In the genomic region with DNA sequence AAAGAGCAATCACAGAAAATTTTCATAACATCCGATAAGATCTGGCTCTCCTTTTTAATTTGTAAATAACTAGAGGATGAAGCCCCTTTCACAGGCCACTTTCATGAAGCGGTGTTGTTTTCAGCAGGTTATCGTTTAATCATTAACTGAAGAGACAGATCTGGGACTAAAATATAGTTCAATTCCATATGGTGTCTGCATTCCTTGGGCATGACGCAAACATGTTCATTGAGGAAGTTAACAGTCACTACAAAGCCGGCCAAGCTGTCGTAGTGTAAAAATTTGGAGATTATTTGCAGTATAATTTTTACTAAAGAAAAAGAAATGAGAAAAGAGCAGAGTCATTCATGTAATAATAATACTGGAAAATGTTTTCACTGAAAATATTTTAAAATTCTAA, we compare ENCODE assay signal across 16 cellular contexts.
DNase-seq lines count a peak whose midpoint lies in the region; ATAC-seq, FAIRE-seq and TF ChIP-seq lines count a peak whose summit lies in the region.
"Had no signal": no experiment of that assay in that cellular context is flagged by ENCODE, and none has a peak within 500 bp of the region (broad histone marks: within the 10 kb centered on the region; RNA-seq: fewer than 3 reads in every experiment).

No MANE protein-coding gene starts in this region.

- H3K36me3 ChIP-seq in HepG2 (replicated peaks in 1 of 2; ENCODE audit: control insufficient read depth in 1 of 2, insufficient read depth in 2 of 2, low read length in 2 of 2) (no peaks in the 10 kb centered on the region), right lobe of liver (no peaks in the 10 kb centered on the region), SK-N-SH (replicated peaks in 1 of 2; ENCODE audit: control insufficient read depth in 1 of 2, insufficient read depth in 2 of 2, low read length in 1 of 2) (no peaks in the 10 kb centered on the region), heart right ventricle (no peaks in the 10 kb centered on the region)

- H3K27me3 ChIP-seq in HepG2 (ENCODE audit: control insufficient read depth in 1 of 2, insufficient read depth in 2 of 2, low read length in 2 of 2): no peaks in the 10 kb centered on the region
- H3K27me3 ChIP-seq in right lobe of liver: no peaks in the 10 kb centered on the region
- H3K27me3 ChIP-seq in SK-N-SH (ENCODE audit: insufficient read depth): no peaks in the 10 kb centered on the region
- no peaks in the 10 kb centered on the region for H3K27me3 ChIP-seq in heart right ventricle

- no peaks in the 10 kb centered on the region for H3K4me1 ChIP-seq in HepG2 (ENCODE audit: insufficient read depth, low read length)
- no peaks in the 10 kb centered on the region for H3K4me1 ChIP-seq in right lobe of liver
- H3K4me1 ChIP-seq in SK-N-SH (ENCODE audit: control insufficient read depth in 1 of 2, insufficient read depth in 2 of 2, low read depth in 1 of 2, low read length in 1 of 2): peaks cover 0 to 8% of the 10 kb centered on the region in 2 experiments; a peak in 2 of 4 replicates
- H3K4me1 ChIP-seq in heart right ventricle: no peaks in the 10 kb centered on the region

- TF ChIP-seq CTCF in HepG2 (CRISPR knock-in tag; IDR thresholded peaks at IDR 0.05) (no peak), right lobe of liver (IDR thresholded peaks at IDR 0.05) (no peak), SK-N-SH (IDR thresholded peaks at IDR 0.05) (no peak), foreskin fibroblast (IDR thresholded peaks at IDR 0.05; ENCODE audit: low read depth, low read length) (no peak), heart right ventricle (IDR thresholded peaks at IDR 0.05) (no peak)

- H3K4me3 Mint-ChIP-seq in activated naive CD8-positive, alpha-beta T cell treated with anti-CD3 and anti-CD28 coated beads, Interleukin-2, amount 50 U/mL, for 24 hours: no peak overlapping the region
- H3K4me3 Mint-ChIP-seq: activated naive CD8-positive, alpha-beta T cell had no signal

- ATAC-seq in HepG2 (no peak), right lobe of liver (no peak), heart right ventricle (no peak)
- ATAC-seq in activated naive CD8-positive, alpha-beta T cell treated with anti-CD3 and anti-CD28 coated beads, Interleukin-2, amount 50 U/mL, for 24 hours: no peak

- H3F3A ChIP-seq in SK-N-SH (replicated peaks; ENCODE audit: insufficient read depth): peaks cover 4% of the 10 kb centered on the region

- no peak overlapping the region for H3K4me2 ChIP-seq in HepG2 (ENCODE audit: low read depth, low read length)
- 0 out of 2 replicates have a peak overlapping the region, but pooled peaks have one; percentile 11 for H3K4me2 ChIP-seq in SK-N-SH
- H3K4me2 ChIP-seq: PC-9 had no signal

- FAIRE-seq in HepG2 (lab: Jason Lieb, UNC): no peak
- FAIRE-seq: A204.1 had no signal

- H3K9me3 ChIP-seq in HepG2 (ENCODE audit: low read length): peaks cover 88% of the 10 kb centered on the region
- no peaks in the 10 kb centered on the region for H3K9me3 ChIP-seq in right lobe of liver
- no peaks in the 10 kb centered on the region for H3K9me3 ChIP-seq in SK-N-SH
- no peaks in the 10 kb centered on the region for H3K9me3 ChIP-seq in heart right ventricle

- BruUV-seq in HepG2 (replicated peaks; lab: Mats Ljungman, UMichigan): no TSS peak

- no peak for TF ChIP-seq POLR2A in HepG2 (IDR thresholded peaks at IDR 0.05; ENCODE audit: insufficient read depth in 1 of 2, low read depth in 2 of 2, low read length in 2 of 2)
- no peak for TF ChIP-seq POLR2A in right lobe of liver (IDR thresholded peaks at IDR 0.05)

- H3K9ac ChIP-seq in HepG2 (ENCODE audit: insufficient read depth, low read depth, low read length) (no peak overlapping the region), SK-N-SH (no peak overlapping the region)

- in situ Hi-C loops in HepG2 (cut with HindIII; ENCODE audit: extremely low pct_ligation_motif_present, low pct_unique_long_range_greater_than_20kb): no loop called here

- H3K36me3 Mint-ChIP-seq in activated naive CD8-positive, alpha-beta T cell treated with anti-CD3 and anti-CD28 coated beads, Interleukin-2, amount 50 U/mL, for 24 hours (ENCODE audit: low read depth): no peaks in the 10 kb centered on the region
- H3K36me3 Mint-ChIP-seq: activated naive CD8-positive, alpha-beta T cell had no signal

- no peaks in the 10 kb centered on the region for H3K27me3 Mint-ChIP-seq in activated naive CD8-positive, alpha-beta T cell treated with anti-CD3 and anti-CD28 coated beads, Interleukin-2, amount 50 U/mL, for 24 hours
- H3K27me3 Mint-ChIP-seq: activated naive CD8-positive, alpha-beta T cell had no signal

- H3K27ac ChIP-seq in HepG2 (ENCODE audit: extremely low read length, insufficient read depth, low read length) (no peak overlapping the region), right lobe of liver (no peak overlapping the region), SK-N-SH (ENCODE audit: low read depth in 2 of 2, low read length in 1 of 2) (peak overlapping the region; percentile 17 to 48; a peak in 2 of 4 replicates), heart right ventricle (no peak overlapping the region)
- H3K27ac ChIP-seq: epithelial cell of prostate, PC-9 had no signal

- no peak overlapping the region for H2AFZ ChIP-seq in HepG2 (ENCODE audit: low read length)
- H2AFZ ChIP-seq in SK-N-SH (ENCODE audit: low read depth): peak overlapping the region; percentile 68
- H2AFZ ChIP-seq: PC-9 had no signal

- H3K9me2 ChIP-seq in SK-N-SH: no peaks in the 10 kb centered on the region

- peaks cover 5% of the 10 kb centered on the region for H3K9me3 Mint-ChIP-seq in activated naive CD8-positive, alpha-beta T cell treated with anti-CD3 and anti-CD28 coated beads, Interleukin-2, amount 50 U/mL, for 24 hours

- no peaks in the 10 kb centered on the region for H3K4me1 Mint-ChIP-seq in activated naive CD8-positive, alpha-beta T cell treated with anti-CD3 and anti-CD28 coated beads, Interleukin-2, amount 50 U/mL, for 24 hours

- H3K4me3 ChIP-seq in HepG2 (replicated peaks in 1 of 3; ENCODE audit: insufficient read depth in 1 of 3, low read depth in 2 of 3, low read length in 3 of 3) (no peak overlapping the region), right lobe of liver (no peak overlapping the region), SK-N-SH (ENCODE audit: low read depth in 2 of 2, low read length in 1 of 2) (no peak overlapping the region), foreskin fibroblast (ENCODE audit: low read depth in 1 of 2, low read length in 2 of 2) (no peak overlapping the region), heart right ventricle (no peak overlapping the region)
- H3K4me3 ChIP-seq: PC-9 had no signal

- peak; percentile 41 for DNase-seq in HepG2 (ENCODE audit: low spot score)
- no peak for DNase-seq in right lobe of liver
- no peak for DNase-seq in SK-N-SH
- DNase-seq in foreskin fibroblast: peak; percentile 59 to 83
- DNase-seq in heart right ventricle: no peak
- no peak for DNase-seq in activated naive CD8-positive, alpha-beta T cell treated with anti-CD3 and anti-CD28 coated beads, Interleukin-2, amount 50 U/mL, for 24 hours
- no peak for DNase-seq in nucleus accumbens (lab: John Stamatoyannopoulos, UW)
- no peak for DNase-seq in NCI-H1417 treated with DMSO at 0.1 percent for 48 hours (lab: John Stamatoyannopoulos, UW)
- DNase-seq: activated CD4-positive, CD25-positive, alpha-beta regulatory T cell treated with anti-CD3 and anti-CD28 coated beads, Interleukin-2, amount 50 U/mL, for 72 hours; activated T-cell treated with anti-CD3 and anti-CD28 coated beads for 4 hours; cerebellar nuclear complex; PC-9; T-helper 1 cell had no signal

- H3K27ac Mint-ChIP-seq in activated naive CD8-positive, alpha-beta T cell treated with anti-CD3 and anti-CD28 coated beads, Interleukin-2, amount 50 U/mL, for 24 hours: no peak overlapping the region
- H3K27ac Mint-ChIP-seq: activated naive CD8-positive, alpha-beta T cell had no signal

- no peaks in the 10 kb centered on the region for H4K20me1 ChIP-seq in HepG2 (ENCODE audit: insufficient read depth, low read length)
- no peaks in the 10 kb centered on the region for H4K20me1 ChIP-seq in SK-N-SH (ENCODE audit: insufficient read depth)

- CTCF ChIA-PET in HepG2 (lab: Yijun Ruan, JAX; ENCODE audit: low intra/inter-chr PET ratio, low total read pairs) (no interaction called here), SK-N-SH (lab: Yijun Ruan, JAX) (no interaction called here)

- intact Hi-C loops in HepG2 (cut with micrococcal nuclease; ENCODE audit: unreplicated experiment): no loop called here
- intact Hi-C loops in right lobe of liver (cut with DNase I): no loop called here
- intact Hi-C loops in heart right ventricle (cut with DNase I): no loop called here

- POLR2A ChIA-PET in HepG2 (lab: Yijun Ruan, JAX): no interaction called here
- POLR2A ChIA-PET in SK-N-SH (lab: Yijun Ruan, JAX): no interaction called here

- H3K79me2 ChIP-seq in HepG2 (ENCODE audit: insufficient read depth, low read length) (no peaks in the 10 kb centered on the region), SK-N-SH (ENCODE audit: insufficient read depth) (no peaks in the 10 kb centered on the region)

- TF ChIP-seq RAD21 in HepG2 (CRISPR knock-in tag; IDR thresholded peaks at IDR 0.05) (no peak), SK-N-SH (IDR thresholded peaks at IDR 0.05; ENCODE audit: low read length) (no peak)

- WGBS in HepG2 (ENCODE audit: low lambda C conversion rate): 7% methylated on average over 6 of the region's 6 CpGs
- 61% methylated on average over 6 of the region's 6 CpGs for WGBS in right lobe of liver (ENCODE audit: insufficient coverage, low coverage, low lambda C conversion rate, missing lambda C conversion rate)
- WGBS in SK-N-SH (ENCODE audit: low lambda C conversion rate): 33% methylated on average over 6 of the region's 6 CpGs
- WGBS in heart right ventricle, 2 donors: 67 to 71% methylated on average over 6 of the region's 6 CpGs

- no peak for TF ChIP-seq EP300 in HepG2 (IDR thresholded peaks at IDR 0.05; ENCODE audit: low read depth in 2 of 2, low read length in 2 of 2)
- TF ChIP-seq EP300 in HepG2 (CRISPR knock-in tag; IDR thresholded peaks at IDR 0.05; ENCODE audit: borderline replicate concordance): no peak
- peak in 1 of 2 experiments; percentile 28; a peak in 1 of 4 replicates for TF ChIP-seq EP300 in SK-N-SH (IDR thresholded peaks at IDR 0.05; ENCODE audit: borderline replicate concordance in 1 of 2, low read depth in 1 of 2, low read length in 1 of 2)

TF ChIP-seq in HepG2, 621 proteins besides CTCF, POLR2A, EP300 and RAD21 (continues in another document):
- TF ChIP-seq RAD51 (IDR thresholded peaks at IDR 0.05; ENCODE audit: borderline replicate concordance) (no peak), CREM (IDR thresholded peaks at IDR 0.05) (no peak), CREM (CRISPR knock-in tag; IDR thresholded peaks at IDR 0.05) (no peak)

TF ChIP-seq in SK-N-SH, 30 proteins besides CTCF, POLR2A, EP300 and RAD21 (continues in another document):
- TF ChIP-seq TCF12 (IDR thresholded peaks at IDR 0.05) (peak; percentile 55), SIN3A (IDR thresholded peaks at IDR 0.05; ENCODE audit: borderline replicate concordance, low read depth, low read length) (no peak), JUND (IDR thresholded peaks at IDR 0.05) (peak; percentile 40; the same call in 1 of the 2 replicates), RCOR1 (IDR thresholded peaks at IDR 0.05; ENCODE audit: low read length) (no peak), TEAD4 (IDR thresholded peaks at IDR 0.05; ENCODE audit: borderline replicate concordance, insufficient read depth) (0 out of 2 replicates have a peak, but pooled peaks have one; percentile 12), FOSL2 (IDR thresholded peaks at IDR 0.05; ENCODE audit: borderline replicate concordance, low read depth) (0 out of 2 replicates have a peak, but pooled peaks have one; percentile 18), ELF1 (IDR thresholded peaks at IDR 0.05) (no peak)

Comparison
In these comparisons a context has a peak if more than half of its experiments do, and no peak if none do; other contexts are left out.
1. DNase-seq: peak in HepG2 (single experiment) and foreskin fibroblast (2 of 2); none in right lobe of liver (0 of 3), SK-N-SH (single experiment), heart right ventricle (0 of 2), activated naive CD8-positive, alpha-beta T cell treated with anti-CD3 and anti-CD28 coated beads, Interleukin-2, amount 50 U/mL, for 24 hours (single experiment), nucleus accumbens (0 of 56) and NCI-H1417 treated with DMSO at 0.1 percent for 48 hours (single experiment).
2. H3K27ac ChIP-seq: peak in SK-N-SH (2 of 2); none in HepG2 (single experiment), right lobe of liver (0 of 3) and heart right ventricle (0 of 10).
3. Of the 25 proteins assayed by ChIP-seq in both HepG2 and SK-N-SH: peak only in HepG2: none; only in SK-N-SH: FOSL2, JUND and TCF12; in both: none; in neither: 21; mixed calls (peak in some experiments, not most) for 1.